In the genomic region with DNA sequence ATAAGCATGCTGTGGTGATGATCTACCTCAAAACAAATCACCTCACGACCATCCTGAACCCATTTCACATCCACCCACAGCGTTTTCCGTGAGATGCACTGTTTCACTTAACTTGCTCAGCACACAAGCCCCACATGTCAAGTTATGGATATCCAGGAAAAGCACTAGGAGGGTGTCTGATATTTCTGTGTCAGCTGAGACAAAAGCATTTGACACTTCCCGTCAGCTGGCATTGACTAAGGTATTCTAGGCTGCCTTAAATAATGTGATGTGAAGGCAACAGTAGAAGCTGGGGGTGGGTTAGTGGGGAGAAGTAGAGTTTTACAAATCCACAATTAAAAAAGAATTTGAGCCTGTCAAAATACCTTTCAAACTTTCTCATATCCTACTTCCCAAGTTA, we compare ENCODE assay signal across 23 cellular contexts.
"Had no signal": no experiment of that assay in that cellular context is flagged by ENCODE, and none has a peak within 500 bp of the region (broad histone marks: within the 10 kb centered on the region; RNA-seq: fewer than 3 reads in every experiment).

No MANE protein-coding gene starts in this region.

- H3K9me3 ChIP-seq: esophagus muscularis mucosa, gastroesophageal sphincter had no signal

- DNase-seq: activated CD4-positive, alpha-beta memory T cell treated with anti-CD3 and anti-CD28 coated beads, Interleukin-2, amount 10 ng/mL, durations not matched to agents 7 days and 5 days; activated CD4-positive, alpha-beta T cell treated with anti-CD3 and anti-CD28 coated beads for 1 hour; activated CD4-positive, alpha-beta T cell treated with anti-CD3 and anti-CD28 coated beads for 4 hours; activated CD4-positive, alpha-beta T cell treated with anti-CD3 and anti-CD28 coated beads, Interleukin-2, amount 10 ng/mL, durations not matched to agents 7 days and 5 days; activated CD4-positive, alpha-beta T cell treated with anti-CD3 and anti-CD28 coated beads, Interleukin-2, amount 50 U/mL, for 4 hours; activated CD8-positive, alpha-beta memory T cell treated with anti-CD3 and anti-CD28 coated beads, Interleukin-2, amount 50 U/mL, for 48 hours; activated effector memory CD4-positive, alpha-beta T cell treated with Interleukin-2 at 50 U/mL for 16 hours; activated gamma-delta T cell treated with Interleukin-2 at 50 U/mL for 16 hours; activated naive CD4-positive, alpha-beta T cell treated with anti-CD3 and anti-CD28 coated beads, Interleukin-2, amount 50 U/mL, for 16 hours; activated naive CD4-positive, alpha-beta T cell treated with Interleukin-2 at 50 U/mL for 16 hours; activated T-cell treated with anti-CD3 and anti-CD28 coated beads for 4 hours; activated T-cell treated with anti-CD3 and anti-CD28 coated beads, Interleukin-2, amount 50 U/mL, for 4 hours; amniotic stem cell; anterior cingulate cortex; brain microvascular endothelial cell; dorsolateral prefrontal cortex; effector memory CD4-positive, alpha-beta T cell; endodermal cell; foreskin melanocyte; T-helper 2 cell had no signal

- H3K36me3 ChIP-seq: brain microvascular endothelial cell, esophagus muscularis mucosa, gastroesophageal sphincter had no signal

- H3K27me3 ChIP-seq: brain microvascular endothelial cell, esophagus muscularis mucosa, gastroesophageal sphincter had no signal

- H3K27ac ChIP-seq: brain microvascular endothelial cell, coronary artery, dorsolateral prefrontal cortex, esophagus muscularis mucosa, gastroesophageal sphincter had no signal

- H3K4me1 ChIP-seq: gastroesophageal sphincter had no signal

- H3K4me3 ChIP-seq: coronary artery, dorsolateral prefrontal cortex, esophagus muscularis mucosa, gastroesophageal sphincter had no signal
